In the genomic region with DNA sequence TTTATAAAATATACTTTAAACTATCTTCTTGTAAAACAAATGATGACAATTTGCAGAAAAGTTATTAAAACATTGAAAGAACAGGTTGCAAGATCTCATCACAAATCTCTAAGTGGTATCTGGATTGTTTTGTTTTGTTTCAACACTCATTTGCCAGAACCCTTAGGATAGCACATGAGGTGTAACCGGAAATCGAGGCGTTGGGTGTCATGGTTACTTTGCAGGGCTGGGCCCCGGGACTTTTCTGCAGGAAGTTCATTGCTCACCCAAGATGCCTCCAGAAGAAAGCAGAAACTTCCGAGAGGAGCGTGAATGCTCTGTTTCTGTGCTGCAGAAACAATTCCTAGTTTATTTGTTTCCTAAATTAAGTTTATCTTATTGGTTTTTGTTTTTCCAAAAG, we compare ENCODE assay signal across 10 cellular contexts. TPM values are rescaled to one million over a fixed set of nuclear protein-coding genes. Genes with fewer than 3 reads are reported as not detected.
DNase-seq lines count a peak whose midpoint lies in the region; ATAC-seq lines count a peak whose summit lies in the region.
"Had no signal": no experiment of that assay in that cellular context is flagged by ENCODE, and none has a peak within 500 bp of the region (broad histone marks: within the 10 kb centered on the region; RNA-seq: fewer than 3 reads in every experiment).

No MANE protein-coding gene starts in this region.

- DNase-seq in AML-193 (lab: John Stamatoyannopoulos, UW) (peak; percentile 78 to 84), iris pigment epithelial cell (ENCODE audit: low read depth) (peak; percentile 64), germinal center (ENCODE audit: low spot score) (no peak), NCI-H510A treated with DMSO at 0.1 percent for 48 hours (lab: John Stamatoyannopoulos, UW) (no peak), occipital lobe (lab: John Stamatoyannopoulos, UW) (no peak)
- peak; percentile 41 for DNase-seq in activated CD8-positive, alpha-beta T cell treated with anti-CD3 and anti-CD28 coated beads, Interleukin-2, amount 10 ng/mL, durations not matched to agents 7 days and 5 days
- no peak for DNase-seq in stimulated activated CD4-positive, alpha-beta T cell treated with anti-CD3 and anti-CD28 coated beads, Interleukin-4, amount 100 ng/mL, for 24 hours
- DNase-seq: NCI-H2029 treated with DMSO at 0.1 percent for 48 hours had no signal

- H3K36me3 Mint-ChIP-seq in activated CD8-positive, alpha-beta T cell treated with anti-CD3 and anti-CD28 coated beads, Interleukin-2, amount 10 ng/mL, durations not matched to agents 7 days and 5 days (ENCODE audit: low read depth), result no peaks in the 10 kb centered on the region
- H3K36me3 Mint-ChIP-seq: neural progenitor cell had no signal

- ATAC-seq in HG03432 (IDR thresholded peaks at IDR 0.05; ENCODE audit: unreplicated experiment), result peak; percentile 41
- ATAC-seq in activated CD8-positive, alpha-beta T cell treated with anti-CD3 and anti-CD28 coated beads, Interleukin-2, amount 10 ng/mL, durations not matched to agents 7 days and 5 days, result no peak

- H3K4me3 Mint-ChIP-seq in activated CD8-positive, alpha-beta T cell treated with anti-CD3 and anti-CD28 coated beads, Interleukin-2, amount 10 ng/mL, durations not matched to agents 7 days and 5 days, result peak overlapping the region; percentile 54

- POLR2A ChIA-PET in activated CD8-positive, alpha-beta T cell treated with anti-CD3 and anti-CD28 coated beads, Interleukin-2, amount 10 ng/mL, durations not matched to agents 7 days and 5 days (lab: Charles Lee), result no interaction called here

- H3K4me1 Mint-ChIP-seq in activated CD8-positive, alpha-beta T cell treated with anti-CD3 and anti-CD28 coated beads, Interleukin-2, amount 10 ng/mL, durations not matched to agents 7 days and 5 days (ENCODE audit: low read depth), result peaks cover 30% of the 10 kb centered on the region

- CTCF ChIA-PET in activated CD8-positive, alpha-beta T cell treated with anti-CD3 and anti-CD28 coated beads, Interleukin-2, amount 10 ng/mL, durations not matched to agents 7 days and 5 days (lab: Charles Lee), result interaction anchor here (1.5 kb wide), 1 partner anchor 12 kb away, joined by 3 read pairs; no protein-coding TSS in a partner anchor

- peak overlapping the region; percentile 42 for H3K27ac Mint-ChIP-seq in activated CD8-positive, alpha-beta T cell treated with anti-CD3 and anti-CD28 coated beads, Interleukin-2, amount 10 ng/mL, durations not matched to agents 7 days and 5 days
- H3K27ac Mint-ChIP-seq: neural progenitor cell had no signal

- peaks cover 2% of the 10 kb centered on the region for H3K27me3 Mint-ChIP-seq in activated CD8-positive, alpha-beta T cell treated with anti-CD3 and anti-CD28 coated beads, Interleukin-2, amount 10 ng/mL, durations not matched to agents 7 days and 5 days (ENCODE audit: low read depth)

- H3K9me3 Mint-ChIP-seq in activated CD8-positive, alpha-beta T cell treated with anti-CD3 and anti-CD28 coated beads, Interleukin-2, amount 10 ng/mL, durations not matched to agents 7 days and 5 days (ENCODE audit: insufficient read depth), result no peaks in the 10 kb centered on the region
- H3K9me3 Mint-ChIP-seq: neural progenitor cell had no signal

RNA-seq across cellular contexts. Expression of a gene that starts 2.5 kb away (rescaled TPM):
- total RNA-seq in activated CD8-positive, alpha-beta T cell treated with anti-CD3 and anti-CD28 coated beads, Interleukin-2, amount 10 ng/mL, durations not matched to agents 7 days and 5 days, result 10 to 100 TPM; 12.6 to 14.7 TPM
- total RNA-seq in occipital lobe, result 6.4 TPM

Comparison
In these comparisons a context has a peak if more than half of its experiments do, and no peak if none do; other contexts are left out.
1. DNase-seq: peak in AML-193 (2 of 2), activated CD8-positive, alpha-beta T cell treated with anti-CD3 and anti-CD28 coated beads, Interleukin-2, amount 10 ng/mL, durations not matched to agents 7 days and 5 days (single experiment) and iris pigment epithelial cell (single experiment); none in germinal center (single experiment), NCI-H510A treated with DMSO at 0.1 percent for 48 hours (single experiment), stimulated activated CD4-positive, alpha-beta T cell treated with anti-CD3 and anti-CD28 coated beads, Interleukin-4, amount 100 ng/mL, for 24 hours (single experiment) and occipital lobe (single experiment).